23 cellular contexts compared by ENCODE assay signal in genomic region chr9:124724415-124725067, GRCh38. TPM values are rescaled to one million over a fixed set of nuclear protein-coding genes. Genes with fewer than 3 reads are reported as not detected.
DNase-seq lines count a peak whose midpoint lies in the region; TF ChIP-seq lines count a peak whose summit lies in the region.
"Had no signal": no experiment of that assay in that cellular context is flagged by ENCODE, and none has a peak within 500 bp of the region (broad histone marks: within the 10 kb centered on the region; RNA-seq: fewer than 3 reads in every experiment).

No MANE protein-coding gene starts in this region.

- H3K9me3 ChIP-seq in Peyer's patch (no peaks in the 10 kb centered on the region), transverse colon (no peaks in the 10 kb centered on the region)
- H3K9me3 ChIP-seq: esophagus muscularis mucosa, gastroesophageal sphincter, left ventricle myocardium inferior, psoas muscle, thoracic aorta had no signal

- peaks cover 0 to 48% (median 0%) of the 10 kb centered on the region in 4 donors for H3K4me1 ChIP-seq in Peyer's patch
- H3K4me1 ChIP-seq in transverse colon, result peaks cover 0 to 40% (median 28%) of the 10 kb centered on the region in 4 donors
- H3K4me1 ChIP-seq: gastroesophageal sphincter had no signal

- H3K36me3 ChIP-seq in Peyer's patch (no peaks in the 10 kb centered on the region), transverse colon (no peaks in the 10 kb centered on the region)
- H3K36me3 ChIP-seq: esophagus muscularis mucosa, gastroesophageal sphincter, left ventricle myocardium inferior, thoracic aorta had no signal

- TF ChIP-seq EP300 in transverse colon (IDR thresholded peaks at IDR 0.05; ENCODE audit: low read depth), result no peak

- no peak for TF ChIP-seq POLR2A in Peyer's patch (IDR thresholded peaks at IDR 0.05)
- no peak for TF ChIP-seq POLR2A in transverse colon (IDR thresholded peaks at IDR 0.05)

- H3K27me3 Mint-ChIP-seq in nephron progenitor cell (ENCODE audit: low read depth, poor library complexity), result no peaks in the 10 kb centered on the region
- H3K27me3 Mint-ChIP-seq: brain had no signal

- intact Hi-C loops in transverse colon (cut with DNase I; ENCODE audit: low total_unique reads), result no loop called here

- H3K4me3 ChIP-seq in Peyer's patch (no peak overlapping the region), transverse colon (no peak overlapping the region)
- H3K4me3 ChIP-seq: esophagus muscularis mucosa, gastroesophageal sphincter, left ventricle myocardium inferior, psoas muscle, thoracic aorta had no signal

- in situ Hi-C loops in transverse colon (cut with MboI; ENCODE audit: low pct_ligation_motif_present in 1 of 4, low pct_unique_long_range_greater_than_20kb in 1 of 4, low sequenced_read_pairs in 3 of 4), result no loop called here

- peaks cover 12% of the 10 kb centered on the region for H3K36me3 Mint-ChIP-seq in nephron progenitor cell (ENCODE audit: low read depth)
- H3K36me3 Mint-ChIP-seq: brain had no signal

- no peaks in the 10 kb centered on the region for H3K9me3 Mint-ChIP-seq in nephron progenitor cell
- H3K9me3 Mint-ChIP-seq: activated CD8-positive, alpha-beta T cell treated with anti-CD3 and anti-CD28 coated beads for 36 hours; brain had no signal

- H3K4me1 Mint-ChIP-seq in nephron progenitor cell, result peaks cover 38% of the 10 kb centered on the region

- no peak for DNase-seq in Peyer's patch
- DNase-seq in fibroblast of peridontal ligament (ENCODE audit: extremely low read depth), result peak; percentile 62
- DNase-seq in nephron progenitor cell, result no peak
- no peak for DNase-seq in transverse colon
- no peak for DNase-seq in stimulated activated CD8-positive, alpha-beta memory T cell treated with anti-CD3 and anti-CD28 coated beads, Interleukin-4, amount 100 ng/mL, for 48 hours
- no peak for DNase-seq in effector CD8-positive, alpha-beta T cell (lab: John Stamatoyannopoulos, UW)
- DNase-seq in SW 1271 (lab: John Stamatoyannopoulos, UW), result no peak
- DNase-seq: activated CD8-positive, alpha-beta T cell treated with anti-CD3 and anti-CD28 coated beads for 36 hours; activated effector memory CD4-positive, alpha-beta T cell treated with Interleukin-2 at 50 U/mL for 16 hours; activated T-cell treated with anti-CD3 and anti-CD28 coated beads for 4 hours; hypothalamus; left ventricle myocardium inferior; NCI-H1417; NCI-H2081; NCI-H446; psoas muscle; stimulated activated CD4-positive, alpha-beta T cell treated with anti-CD3 and anti-CD28 coated beads, Interleukin-4, amount 100 ng/mL, for 24 hours; stimulated activated naive CD4-positive, alpha-beta T cell treated with Interleukin-2 at 50 U/mL for 16 hours; T-helper 1 cell had no signal

- no peaks in the 10 kb centered on the region for H3K27me3 ChIP-seq in Peyer's patch
- H3K27me3 ChIP-seq in transverse colon, result no peaks in the 10 kb centered on the region
- H3K27me3 ChIP-seq: esophagus muscularis mucosa, gastroesophageal sphincter had no signal

- H3K27ac Mint-ChIP-seq in nephron progenitor cell, result peak overlapping the region; percentile 61
- H3K27ac Mint-ChIP-seq: activated CD8-positive, alpha-beta T cell treated with anti-CD3 and anti-CD28 coated beads for 36 hours had no signal

- 32 to 41% methylated on average over 3 of the region's 3 CpGs for WGBS in transverse colon (ENCODE audit: low coverage in 1 of 2), 2 donors

- no peak for TF ChIP-seq CTCF in Peyer's patch (IDR thresholded peaks at IDR 0.05)
- TF ChIP-seq CTCF in nephron progenitor cell (IDR thresholded peaks at IDR 0.05), result no peak
- TF ChIP-seq CTCF in transverse colon (IDR thresholded peaks at IDR 0.05), result no peak

- peak overlapping the region; percentile 5 for H3K4me3 Mint-ChIP-seq in nephron progenitor cell
- H3K4me3 Mint-ChIP-seq: activated CD8-positive, alpha-beta T cell treated with anti-CD3 and anti-CD28 coated beads for 36 hours; brain had no signal

- H3K27ac ChIP-seq in Peyer's patch (peak overlapping the region in 3 of 4 donors; percentile 34 to 74 (median 72)), transverse colon (peak overlapping the region; percentile 1 to 61 (median 46))
- H3K27ac ChIP-seq: esophagus muscularis mucosa, gastroesophageal sphincter, left ventricle myocardium inferior, psoas muscle, thoracic aorta had no signal

RNA-seq across cellular contexts. Expression of gene NR6A1, which starts 46.6 kb away (rescaled TPM):
- 10 to 100 TPM; 10.7 to 43.0 (median 28.1) TPM for total RNA-seq in Peyer's patch
- total RNA-seq in transverse colon, result 10 to 100 TPM in 3 of 4 donors, 1 to 10 TPM in 1; 9.7 to 14.6 (median 12.5) TPM

RNA-seq across cellular contexts. Expression of gene OLFML2A, which starts 52.4 kb away (rescaled TPM):
- total RNA-seq in Peyer's patch, result 10 to 100 TPM in 1 of 4 donors, 1 to 10 TPM in 2, under 1 TPM in 1; 0.88 to 10.0 (median 8.7) TPM
- total RNA-seq in transverse colon, result 10 to 100 TPM in 3 of 4 donors, 1 to 10 TPM in 1; 9.4 to 59.1 (median 16.0) TPM
- total RNA-seq: activated CD8-positive, alpha-beta T cell treated with anti-CD3 and anti-CD28 coated beads for 36 hours had no signal
